9 cellular contexts compared by ENCODE assay signal in the genomic region with DNA sequence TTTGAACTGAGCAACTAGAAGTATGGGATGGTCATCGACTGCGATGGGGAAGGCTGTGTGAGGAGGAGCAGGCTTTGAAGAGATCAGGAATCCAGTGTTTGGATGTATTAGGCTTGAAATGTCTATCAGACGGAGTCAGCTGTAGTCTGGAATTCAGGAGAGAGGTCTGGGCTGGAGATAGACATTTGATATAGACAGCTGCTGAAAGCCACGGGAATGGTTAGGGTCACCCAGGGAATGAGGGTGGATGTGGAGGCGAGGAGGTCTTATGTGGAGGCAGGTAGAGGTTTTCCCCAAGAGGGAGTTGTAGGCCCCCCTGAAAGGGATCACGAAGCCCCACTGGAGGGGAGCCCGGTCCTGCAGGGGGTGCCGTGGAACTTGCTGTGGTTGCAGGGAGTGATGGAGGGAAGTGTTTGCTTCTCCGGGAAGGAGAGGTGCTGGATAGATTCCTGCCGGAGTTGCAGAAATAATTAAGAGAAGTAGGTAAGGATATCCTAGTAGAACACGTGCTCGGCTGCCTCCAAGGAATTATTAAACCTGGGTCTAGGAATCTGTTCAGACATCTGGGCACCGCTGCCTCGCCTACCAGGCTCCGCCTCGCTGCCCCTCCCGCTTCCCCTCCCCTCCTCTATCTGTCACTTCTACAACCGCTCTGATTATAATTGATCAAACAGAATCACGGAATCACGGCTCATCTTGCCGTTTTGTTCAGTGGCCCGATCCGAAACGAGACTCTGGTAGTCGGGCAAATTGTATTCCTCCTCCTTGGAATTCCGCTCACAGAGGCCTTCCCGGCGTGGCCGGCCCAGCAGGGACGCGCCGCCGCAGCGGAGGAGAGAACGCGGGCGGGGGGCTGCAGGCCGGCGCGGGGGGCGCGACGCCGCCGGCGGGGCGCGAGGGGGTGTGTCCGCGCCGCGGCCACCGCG. TPM values are rescaled to one million over a fixed set of nuclear protein-coding genes. Genes with fewer than 3 reads are reported as not detected.
DNase-seq lines count a peak whose midpoint lies in the region; ATAC-seq and TF ChIP-seq lines count a peak whose summit lies in the region.
"Had no signal": no experiment of that assay in that cellular context is flagged by ENCODE, and none has a peak within 500 bp of the region (broad histone marks: within the 10 kb centered on the region; RNA-seq: fewer than 3 reads in every experiment).

No MANE protein-coding gene starts in this region.

- H3K27ac ChIP-seq in A673 (ENCODE audit: low read depth, low read length, poor library complexity, severe bottlenecking) (no peak overlapping the region), HEK293 (ENCODE audit: extremely low read depth, low read depth, low read length) (no peak overlapping the region), brain microvascular endothelial cell (no peak overlapping the region)

- no peaks in the 10 kb centered on the region for H3K4me1 ChIP-seq in A673 (ENCODE audit: insufficient read depth, low read length, poor library complexity, severe bottlenecking)
- no peaks in the 10 kb centered on the region; the same call in 1 of the 2 replicates for H3K4me1 ChIP-seq in HEK293 (ENCODE audit: control insufficient read depth, insufficient read depth, low read length)

- ATAC-seq in naive B cell (ENCODE audit: low read depth in 2 of 2) (no peak), HG02970 (IDR thresholded peaks at IDR 0.05; ENCODE audit: low FRiP score, unreplicated experiment) (no peak)
- ATAC-seq: GM12878 had no signal

- H3K9me3 Mint-ChIP-seq in naive B cell: no peaks in the 10 kb centered on the region

- in situ Hi-C loops in brain microvascular endothelial cell (cut with HindIII; ENCODE audit: low pct_ligation_motif_present, low sequenced_read_pairs): no loop called here

- DNase-seq in A673 (ENCODE audit: low spot score): peak; percentile 21
- no peak for DNase-seq in brain microvascular endothelial cell
- no peak for DNase-seq in naive B cell
- no peak for DNase-seq in DMS153 treated with DMSO at 0.1 percent for 48 hours (lab: John Stamatoyannopoulos, UW; ENCODE audit: unreplicated experiment)
- no peak for DNase-seq in NCI-H2196 (lab: John Stamatoyannopoulos, UW; ENCODE audit: unreplicated experiment)
- DNase-seq in HuH-7.5 (ENCODE audit: low spot score): no peak

- peaks cover 58 to 69% (median 67%) of the 10 kb centered on the region in 3 donors for H3K27me3 Mint-ChIP-seq in naive B cell

- CTCF ChIA-PET in A673 (lab: Charles Lee) (interaction anchor here (1.0 kb wide), 1 partner anchor 112 kb away, joined by 5 read pairs; no protein-coding TSS in a partner anchor), HEK293 (lab: Yijun Ruan, JAX) (interaction anchor here (0.7 kb wide), 1 partner anchor 589 kb away, joined by 4 read pairs; no protein-coding TSS in a partner anchor)

- H3K27ac Mint-ChIP-seq in naive B cell: peak overlapping the region in 3 of 6 donors; percentile 56 to 79 (median 76)

- H3K36me3 Mint-ChIP-seq in naive B cell: peaks cover 5 to 23% of the 10 kb centered on the region in 2 donors

- H3K36me3 ChIP-seq in A673 (ENCODE audit: insufficient read depth, low read length, poor library complexity, severe bottlenecking): no peaks in the 10 kb centered on the region
- no peaks in the 10 kb centered on the region for H3K36me3 ChIP-seq in HEK293 (ENCODE audit: control insufficient read depth in 2 of 2, insufficient read depth in 1 of 2, low read length in 2 of 2)
- H3K36me3 ChIP-seq in brain microvascular endothelial cell (replicated peaks): no peaks in the 10 kb centered on the region

- H3K9me3 ChIP-seq in A673 (ENCODE audit: low read depth, low read length, poor library complexity, severe bottlenecking) (no peaks in the 10 kb centered on the region), HEK293 (ENCODE audit: control insufficient read depth, insufficient read depth, low read depth, low read length) (no peaks in the 10 kb centered on the region)

- H3K4me1 Mint-ChIP-seq in naive B cell: peaks cover 20 to 40% (median 28%) of the 10 kb centered on the region in 3 donors

- POLR2A ChIA-PET in A673 (lab: Charles Lee; ENCODE audit: low non-redundant PET) (no interaction called here), HEK293 (lab: Yijun Ruan, JAX) (no interaction called here)

- H3K4me3 Mint-ChIP-seq in naive B cell: peak overlapping the region; percentile 64 to 90 (median 80)

- no TSS peak for BruUV-seq in A673 (replicated peaks; lab: Mats Ljungman, UMichigan)

- peaks cover 46% of the 10 kb centered on the region for H3K27me3 ChIP-seq in A673 (replicated peaks; ENCODE audit: insufficient read depth, low read depth, low read length, poor library complexity)
- peaks cover 44% of the 10 kb centered on the region for H3K27me3 ChIP-seq in brain microvascular endothelial cell (replicated peaks)

- 0 out of 2 replicates have a peak, but pooled peaks have one; percentile 18 for TF ChIP-seq CTCF in A673 (conservative IDR thresholded peaks at IDR 0.05; ENCODE audit: low read depth, low read length)
- TF ChIP-seq CTCF in HEK293 (tag by site-specific recombination; IDR thresholded peaks at IDR 0.05): peak; percentile 39; the same call in 1 of the 2 replicates
- TF ChIP-seq CTCF in brain microvascular endothelial cell (IDR thresholded peaks at IDR 0.05; ENCODE audit: low read depth, low read length, missing control alignments): no peak

- intact Hi-C loops in A673 (cut with micrococcal nuclease; ENCODE audit: unreplicated experiment): no loop called here

- H3K4me3 ChIP-seq in A673 (ENCODE audit: low read depth, low read length, poor library complexity, severe bottlenecking) (peak overlapping the region; percentile 46), HEK293 (ENCODE audit: low read depth, low read length) (peak overlapping the region; percentile 30), brain microvascular endothelial cell (ENCODE audit: low read depth, low read length) (peak overlapping the region; percentile 29)
- H3K4me3 ChIP-seq: GM12878 had no signal

TF ChIP-seq in HEK293, 187 proteins besides CTCF, POLR2A, EP300 and RAD21 (continues in another document):
- TF ChIP-seq ZNF488 (tag by site-specific recombination; IDR thresholded peaks at IDR 0.05) (no peak), SP3 (tag by site-specific recombination; IDR thresholded peaks at IDR 0.05) (peak; percentile 47), ZNF2 (tag by site-specific recombination; IDR thresholded peaks at IDR 0.05) (0 out of 2 replicates have a peak, but pooled peaks have one; percentile 40), KLF1 (tag by site-specific recombination; IDR thresholded peaks at IDR 0.05) (peak; percentile 15; the same call in 1 of the 2 replicates), ZNF366 (tag by site-specific recombination; conservative IDR thresholded peaks at IDR 0.05) (peak; percentile 6; the same call in 1 of the 2 replicates), ZNF76 (tag by site-specific recombination; IDR thresholded peaks at IDR 0.05; ENCODE audit: borderline replicate concordance, low read depth) (no peak), ZNF335 (tag by site-specific recombination; conservative IDR thresholded peaks at IDR 0.05) (peak; percentile 88), ZBTB20 (tag by site-specific recombination; IDR thresholded peaks at IDR 0.05) (peak; percentile 26; the same call in 1 of the 2 replicates), ZBTB17 (tag by site-specific recombination; IDR thresholded peaks at IDR 0.05) (peak; percentile 38; the same call in 1 of the 2 replicates), ZNF621 (tag by site-specific recombination; IDR thresholded peaks at IDR 0.05) (no peak), GLIS2 (tag by site-specific recombination; IDR thresholded peaks at IDR 0.05) (0 out of 2 replicates have a peak, but pooled peaks have one; percentile 7), ZBTB8A (tag by site-specific recombination; IDR thresholded peaks at IDR 0.05) (peak; percentile 36; the same call in 1 of the 2 replicates), ZBTB6 (tag by site-specific recombination; IDR thresholded peaks at IDR 0.05) (no peak), ZNF561 (tag by site-specific recombination; IDR thresholded peaks at IDR 0.05; ENCODE audit: borderline replicate concordance) (no peak)
- TF ChIP-seq, protein P1, sequence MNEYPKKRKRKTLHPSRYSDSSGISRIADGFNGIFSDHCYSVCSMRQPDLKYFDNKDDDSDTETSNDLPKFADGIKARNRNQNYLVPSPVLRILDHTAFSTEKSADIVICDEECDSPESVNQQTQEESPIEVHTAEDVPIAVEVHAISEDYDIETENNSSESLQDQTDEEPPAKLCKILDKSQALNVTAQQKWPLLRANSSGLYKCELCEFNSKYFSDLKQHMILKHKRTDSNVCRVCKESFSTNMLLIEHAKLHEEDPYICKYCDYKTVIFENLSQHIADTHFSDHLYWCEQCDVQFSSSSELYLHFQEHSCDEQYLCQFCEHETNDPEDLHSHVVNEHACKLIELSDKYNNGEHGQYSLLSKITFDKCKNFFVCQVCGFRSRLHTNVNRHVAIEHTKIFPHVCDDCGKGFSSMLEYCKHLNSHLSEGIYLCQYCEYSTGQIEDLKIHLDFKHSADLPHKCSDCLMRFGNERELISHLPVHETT (tag by site-specific recombination; IDR thresholded peaks at IDR 0.05): no peak

RNA-seq across cellular contexts. Expression of gene CACNA1C, which starts 0.8 kb away (rescaled TPM):
- 3.7 and 5.2 TPM in 2 replicates for total RNA-seq in A673 (2021)
- under 1 TPM in 5 of 6 donors, not detected in 1; 0.03 to 0.09 (median 0.06) TPM for polyA plus RNA-seq in naive B cell (ENCODE audit: low read depth in 6 of 6)

RNA-seq across cellular contexts. Expression of gene DCP1B, which starts 47.7 kb away (rescaled TPM):
- total RNA-seq in A673 (2021): 8.8 and 9.7 TPM in 2 replicates
- polyA plus RNA-seq in naive B cell (ENCODE audit: low read depth in 6 of 6): 10 to 100 TPM in 5 of 6 donors, 1 to 10 TPM in 1; 8.5 to 18.6 (median 15.8) TPM
